Comparison of ENCODE assay signal across 23 cellular contexts in genomic region chr17:5181509-5182305, GRCh38. TPM values are rescaled to one million over a fixed set of nuclear protein-coding genes. Genes with fewer than 3 reads are reported as not detected.
A peak's percentile ranks its signal among the peaks of the same experiment; 100 is the strongest.
DNase-seq lines count a peak whose midpoint lies in the region; ATAC-seq, FAIRE-seq and TF ChIP-seq lines count a peak whose summit lies in the region.
"Had no signal": no experiment of that assay in that cellular context is flagged by ENCODE, and none has a peak within 500 bp of the region (broad histone marks: within the 10 kb centered on the region; RNA-seq: fewer than 3 reads in every experiment).

No MANE protein-coding gene starts in this region.

- peaks cover 45% of the 10 kb centered on the region for H3K27me3 Mint-ChIP-seq in H9 (ENCODE audit: low read depth)

- no peak overlapping the region for H3T11ph ChIP-seq in H9 (ENCODE audit: low read length)

- H3K4me1 ChIP-seq in K562 (replicated peaks in 1 of 2; ENCODE audit: control insufficient read depth in 2 of 2, insufficient read depth in 2 of 2, low read length in 2 of 2) (no peaks in the 10 kb centered on the region), muscle layer of duodenum (ENCODE audit: control insufficient read depth in 1 of 2, insufficient read depth in 2 of 2, low read length in 2 of 2) (no peaks in the 10 kb centered on the region), H9 (ENCODE audit: insufficient read depth, low read length) (no peaks in the 10 kb centered on the region)
- H3K4me1 ChIP-seq: testis had no signal

- H2BK20ac ChIP-seq in H9 (ENCODE audit: low read depth, low read length, poor library complexity, severe bottlenecking) = no peak overlapping the region

- H3K4me3 Mint-ChIP-seq in H9 = no peak overlapping the region; a peak in 1 of 5 replicates
- H3K4me3 Mint-ChIP-seq: activated T-helper 1 cell treated with anti-CD3 and anti-CD28 coated beads, Interleukin-12 subunit alpha, Interleukin-12 subunit beta, Interleukin-2, Interleukin-4 antibody, amounts not matched to agents 30 ng/mL and 10 ng/mL and 1 ng/mL, durations not matched to agents 14 hours and 24 hours and 36 hours had no signal

- no peak for TF ChIP-seq EP300 in K562 (IDR thresholded peaks at IDR 0.05; ENCODE audit: low read length)

- intact Hi-C loops in K562 (cut with micrococcal nuclease) = loop anchor here (10.0 kb wide), 1 partner anchor 77 kb away; no protein-coding TSS in a partner anchor

- CTCF ChIA-PET in HEK293T (lab: Yijun Ruan, JAX) = no interaction called here
- CTCF ChIA-PET in K562 (lab: Yijun Ruan, JAX; ENCODE audit: low intra/inter-chr PET ratio) = no interaction called here

- H3K18ac ChIP-seq in H9 (ENCODE audit: insufficient read length, low read depth, low read length) = no peak overlapping the region

- no peak overlapping the region for H4K91ac ChIP-seq in H9 (ENCODE audit: insufficient read length, low read depth, low read length)

- no peak for TF ChIP-seq POLR2A in K562 (conservative IDR thresholded peaks at IDR 0.05)

- no peak overlapping the region for H3K27ac ChIP-seq in K562 (ENCODE audit: extremely low read depth, low read depth, low read length)
- no peak overlapping the region for H3K27ac ChIP-seq in muscle layer of duodenum (ENCODE audit: low read length)
- no peak overlapping the region for H3K27ac ChIP-seq in H9 (ENCODE audit: insufficient read length, low read depth, low read length)
- H3K27ac ChIP-seq: coronary artery, epithelial cell of prostate, testis had no signal

- in situ Hi-C loops in ACHN (cut with HindIII; ENCODE audit: low pct_ligation_motif_present, low pct_unique_long_range_greater_than_20kb, low sequenced_read_pairs) = no loop called here
- in situ Hi-C loops in K562 (cut with MboI) = no loop called here

- H3K56ac ChIP-seq in H9 (ENCODE audit: insufficient read length, low read depth, low read length) = no peak overlapping the region

- no TSS peak for BruUV-seq in K562 (replicated peaks; lab: Mats Ljungman, UMichigan)

- H3K9ac ChIP-seq in K562 (ENCODE audit: insufficient read depth in 1 of 2, low read depth in 2 of 2, low read length in 2 of 2) (no peak overlapping the region), H9 (ENCODE audit: extremely low read depth, insufficient read length, low read length) (no peak overlapping the region)

- 71% methylated on average over 10 of the region's 10 CpGs for WGBS in K562 (ENCODE audit: insufficient coverage, low coverage, missing lambda C conversion rate)
- WGBS in H9 (ENCODE audit: extremely low coverage, insufficient read length, low lambda C conversion rate) = no CpG with 5 or more reads among the region's 10 CpGs

- H2AFZ ChIP-seq in K562 (ENCODE audit: low read depth, low read length) = no peak overlapping the region
- no peak overlapping the region for H2AFZ ChIP-seq in H9 (ENCODE audit: low read length)

- H3K4me3 ChIP-seq in K562 (no peak overlapping the region), muscle layer of duodenum (ENCODE audit: low read depth in 1 of 2, low read length in 2 of 2) (peak overlapping the region; percentile 26 to 48)
- H3K4me3 ChIP-seq: coronary artery, testis had no signal

- no peaks in the 10 kb centered on the region for H3K23me2 ChIP-seq in H9 (ENCODE audit: insufficient read length, low read depth, low read length, poor library complexity, severe bottlenecking)

- no peak overlapping the region for H3K14ac ChIP-seq in H9 (ENCODE audit: insufficient read depth, low read length)

- H4K20me1 ChIP-seq in K562 (replicated peaks; ENCODE audit: control insufficient read depth, insufficient read depth, low read length) (no peaks in the 10 kb centered on the region), H9 (ENCODE audit: control insufficient read depth, insufficient read depth, insufficient read length) (no peaks in the 10 kb centered on the region)

- no peak overlapping the region for H2BK120ac ChIP-seq in H9 (ENCODE audit: low read depth, low read length, poor library complexity, severe bottlenecking)

- H3K4ac ChIP-seq in H9 (ENCODE audit: low read depth, low read length) = no peak overlapping the region

- H3K9me3 ChIP-seq in K562 (replicated peaks; ENCODE audit: control insufficient read depth, insufficient read depth, low read depth, low read length) (peaks cover 25% of the 10 kb centered on the region), muscle layer of duodenum (ENCODE audit: control insufficient read depth in 1 of 2, low read length in 2 of 2) (peaks cover 55 to 89% of the 10 kb centered on the region in 2 donors), H9 (ENCODE audit: control insufficient read depth, low read depth, low read length) (peaks cover 78% of the 10 kb centered on the region)

- TF ChIP-seq CTCF in K562 (IDR thresholded peaks at IDR 0.05 in 2 of 3, conservative IDR thresholded peaks at IDR 0.05 in 1 of 3; ENCODE audit: insufficient read depth in 2 of 3, low read depth in 1 of 3, low read length in 3 of 3) (no peak), H9 (conservative IDR thresholded peaks at IDR 0.05) (no peak)

- H3K27me3 ChIP-seq in K562 (ENCODE audit: control insufficient read depth in 2 of 2, insufficient read depth in 2 of 2, low read length in 2 of 2) = no peaks in the 10 kb centered on the region
- H3K27me3 ChIP-seq in muscle layer of duodenum (ENCODE audit: low read depth, low read length) = no peaks in the 10 kb centered on the region
- H3K27me3 ChIP-seq in H9 (ENCODE audit: insufficient read depth, low read length) = no peaks in the 10 kb centered on the region
- H3K27me3 ChIP-seq: testis had no signal

- H3K4me2 ChIP-seq in K562 (ENCODE audit: insufficient read depth, low read length) = no peak overlapping the region
- H3K4me2 ChIP-seq in H9 (ENCODE audit: insufficient read depth, insufficient read length, low read length) = no peak overlapping the region

- DNase-seq in ACHN (peak; percentile 23), HEK293T (ENCODE audit: extremely low spot score) (no peak), K562 (ENCODE audit: extremely low read depth in 1 of 4, low spot score in 3 of 4) (no peak), H9 (no peak), hepatic stellate cell (ENCODE audit: low spot score) (no peak)
- DNase-seq: activated CD4-positive, CD25-positive, alpha-beta regulatory T cell; activated CD8-positive, alpha-beta memory T cell treated with anti-CD3 and anti-CD28 coated beads for 24 hours; foreskin melanocyte; left cardiac atrium; NCI-H1417 treated with DMSO at 0.1 percent for 48 hours; NCI-H774; nucleus accumbens; testis had no signal

- no peak overlapping the region for H2BK5ac ChIP-seq in H9 (ENCODE audit: insufficient read length, low read length)

- H3K4me1 Mint-ChIP-seq in H9 = no peaks in the 10 kb centered on the region

- H3K23ac ChIP-seq in H9 (ENCODE audit: insufficient read length, low read depth, low read length) = no peak overlapping the region

- no peak overlapping the region for H4K5ac ChIP-seq in H9 (ENCODE audit: insufficient read length, low read depth, low read length)

- no peak for TF ChIP-seq RAD21 in K562 (CRISPR knock-in tag; conservative IDR thresholded peaks at IDR 0.05 in 1 of 2, IDR thresholded peaks at IDR 0.05 in 1 of 2)

- H3K36me3 ChIP-seq in K562 (ENCODE audit: control insufficient read depth, insufficient read depth, low read length) = no peaks in the 10 kb centered on the region
- peaks cover 0 to 37% of the 10 kb centered on the region in 2 donors for H3K36me3 ChIP-seq in muscle layer of duodenum (ENCODE audit: control insufficient read depth in 1 of 2, insufficient read depth in 2 of 2, low read length in 2 of 2)

- H2BK15ac ChIP-seq in H9 (ENCODE audit: low read depth, low read length) = no peak overlapping the region

- H3K36me3 Mint-ChIP-seq in H9 (ENCODE audit: insufficient read depth in 1 of 3, low read depth in 3 of 3) = peaks cover 85 to 93% (median 88%) of the 10 kb centered on the region in 3 experiments

- H3K79me2 ChIP-seq in K562 (ENCODE audit: control insufficient read depth, insufficient read depth, low read length) (no peaks in the 10 kb centered on the region), H9 (ENCODE audit: insufficient read depth, low read length) (no peaks in the 10 kb centered on the region)

- no peaks in the 10 kb centered on the region for H3K9me1 ChIP-seq in K562 (ENCODE audit: control insufficient read depth, insufficient read depth, low read length)

- peaks cover 96 to 98% of the 10 kb centered on the region in 2 experiments for H3K9me3 Mint-ChIP-seq in H9

- no peak overlapping the region for H2AK5ac ChIP-seq in H9 (ENCODE audit: insufficient read length, low read length)

- H2BK12ac ChIP-seq in H9 (ENCODE audit: insufficient read length, low read depth, low read length) = no peak overlapping the region

- H3K27ac Mint-ChIP-seq in H9 = no peak overlapping the region
- H3K27ac Mint-ChIP-seq: activated T-helper 1 cell treated with anti-CD3 and anti-CD28 coated beads, Interleukin-12 subunit alpha, Interleukin-12 subunit beta, Interleukin-2, Interleukin-4 antibody, amounts not matched to agents 30 ng/mL and 10 ng/mL and 1 ng/mL, durations not matched to agents 14 hours and 24 hours and 36 hours had no signal

- FAIRE-seq in K562 (lab: Jason Lieb, UNC) = no peak
- FAIRE-seq: GM18507, RCC 7860 had no signal

- ATAC-seq in K562 (no peak), HG02973 (IDR thresholded peaks at IDR 0.05; ENCODE audit: unreplicated experiment) (no peak), HG02678 (IDR thresholded peaks at IDR 0.05; ENCODE audit: unreplicated experiment) (no peak)
- ATAC-seq: left cardiac atrium had no signal

- no peaks in the 10 kb centered on the region for H3K79me1 ChIP-seq in H9 (ENCODE audit: insufficient read depth, low read depth, low read length, poor library complexity, severe bottlenecking)

- H4K8ac ChIP-seq in H9 (replicated peaks; ENCODE audit: insufficient read length, low read depth, low read length) = no peak overlapping the region

- POLR2A ChIA-PET in HEK293T (lab: Yijun Ruan, JAX) = no interaction called here
- POLR2A ChIA-PET in K562 (lab: Yijun Ruan, JAX) = interaction anchor here (0.5 kb wide), 1 partner anchor 81 kb away, joined by 3 read pairs; no protein-coding TSS in a partner anchor

RNA-seq across cellular contexts. Expression of gene ZNF594, which starts 10.0 kb away (rescaled TPM):
- 6.0 and 8.7 TPM in 2 replicates for total RNA-seq in K562 (2011; cell fraction: chromatin; rRNA removed; ENCODE audit: low replicate concordance)
- total RNA-seq in K562 (2011; cell fraction: nucleolus; rRNA removed) = 6.2 and 6.3 TPM in 2 replicates
- 6.0 and 6.5 TPM in 2 replicates for total RNA-seq in K562 (2011; cell fraction: nucleoplasm; rRNA removed)
- total RNA-seq in K562 (2014; rRNA removed) = 3.4 and 4.5 TPM in 2 replicates
- 3.3 and 3.6 TPM in 2 replicates for total RNA-seq in K562 (2014; rRNA removed; fragmentation: Illumina TruSeq; extraction: Trizol)
- total RNA-seq in K562 (2015; rRNA removed; fragmentation: Illumina TruSeq; extraction: Trizol) = 3.2 and 3.5 TPM in 2 replicates
- 2.2 and 2.7 TPM in 2 replicates for total RNA-seq in K562 (2021)
- polyA plus RNA-seq in K562 (2011; rRNA removed) = 2.5 and 2.6 TPM in 2 replicates
- 0.97 and 1.5 TPM in 2 replicates for polyA plus RNA-seq in K562 (2011; cell fraction: cytosol; rRNA removed)
- 3.4 and 4.6 TPM in 2 replicates for polyA plus RNA-seq in K562 (2011; cell fraction: nucleus; rRNA removed)
- polyA plus RNA-seq in K562 (2012) = 1.3 and 3.0 TPM in 2 replicates
- polyA plus RNA-seq in K562 (2014; fragmentation: Illumina TruSeq; extraction: Trizol) = 1.9 and 2.0 TPM in 2 replicates
- under 1 TPM; 0.24 to 0.41 TPM for polyA plus RNA-seq in K562 (2014; fragmentation: Nextera tagmentation; extraction: Ambion mirVana)
- 4.1 and 4.7 TPM in 2 replicates for polyA plus RNA-seq in K562 (2014; rRNA removed)
- polyA minus RNA-seq in K562 (2011; rRNA and poly(A)+ RNA removed) = 2.0 and 4.0 TPM in 2 replicates
- polyA minus RNA-seq in K562 (2011; cell fraction: cytosol; rRNA and poly(A)+ RNA removed) = 1.3 and 3.5 TPM in 2 replicates
- 6.1 and 8.3 TPM in 2 replicates for polyA minus RNA-seq in K562 (2011; cell fraction: nucleus; rRNA and poly(A)+ RNA removed)
- total RNA-seq in H9 (2021) = 11.3 and 12.5 TPM in 2 replicates

RNA-seq across cellular contexts. Expression of gene SCIMP, which starts 53.0 kb away (rescaled TPM):
- total RNA-seq in K562 (2011; cell fraction: chromatin; rRNA removed; ENCODE audit: low replicate concordance) = not detected in 2 replicates
- not detected in 2 replicates for total RNA-seq in K562 (2011; cell fraction: nucleolus; rRNA removed)
- total RNA-seq in K562 (2011; cell fraction: nucleoplasm; rRNA removed) = not detected in 2 replicates
- total RNA-seq in K562 (2014; rRNA removed) (not detected in 2 replicates), K562 (2014; rRNA removed; fragmentation: Illumina TruSeq; extraction: Trizol) (not detected in 2 replicates), K562 (2015; rRNA removed; fragmentation: Illumina TruSeq; extraction: Trizol) (not detected in 2 replicates), K562 (2021) (0.07 and 0.11 TPM in 2 replicates), H9 (2021) (not detected in 2 replicates)
- polyA plus RNA-seq in K562 (2011; rRNA removed) (not detected in 2 replicates), K562 (2014; fragmentation: Illumina TruSeq; extraction: Trizol) (0.22 TPM in 1 of 2 replicates, not detected in the other), K562 (2014; fragmentation: Nextera tagmentation; extraction: Ambion mirVana) (under 1 TPM; 0.01 to 0.04 TPM), K562 (2014; rRNA removed) (not detected in 2 replicates)
- not detected in 2 replicates for polyA plus RNA-seq in K562 (2011; cell fraction: cytosol; rRNA removed)
- not detected in 2 replicates for polyA plus RNA-seq in K562 (2011; cell fraction: nucleus; rRNA removed)
- 0.07 and 0.10 TPM in 2 replicates for polyA plus RNA-seq in K562 (2012)
- polyA minus RNA-seq in K562 (2011; rRNA and poly(A)+ RNA removed) = not detected in 2 replicates
- not detected in 2 replicates for polyA minus RNA-seq in K562 (2011; cell fraction: cytosol; rRNA and poly(A)+ RNA removed)
- polyA minus RNA-seq in K562 (2011; cell fraction: nucleus; rRNA and poly(A)+ RNA removed) = not detected in 2 replicates
- total RNA-seq: activated T-helper 1 cell treated with anti-CD3 and anti-CD28 coated beads, Interleukin-12 subunit alpha, Interleukin-12 subunit beta, Interleukin-2, Interleukin-4 antibody, amounts not matched to agents 30 ng/mL and 10 ng/mL and 1 ng/mL, durations not matched to agents 14 hours and 24 hours and 36 hours; Daoy; T-helper 2 cell treated with Interferon-gamma antibody and Interleukin-4, amounts not matched to agents 100 ng/mL and 5 ng/mL, for 36 hours had no signal
